In genomic region chr3:192082733-192083660, GRCh38 we compare ENCODE assay signal across 13 cellular contexts.
A peak's percentile ranks its signal among the peaks of the same experiment; 100 is the strongest.
DNase-seq lines count a peak whose midpoint lies in the region; ATAC-seq and TF ChIP-seq lines count a peak whose summit lies in the region.
"Had no signal": no experiment of that assay in that cellular context is flagged by ENCODE, and none has a peak within 500 bp of the region (broad histone marks: within the 10 kb centered on the region; RNA-seq: fewer than 3 reads in every experiment).

No MANE protein-coding gene starts in this region.

- H3K4me2 ChIP-seq in PC-3 (ENCODE audit: low read length): no peak overlapping the region

- no peak overlapping the region for H3K9ac ChIP-seq in PC-3 (ENCODE audit: low read length)

- H3K27me3 ChIP-seq in PC-3 (ENCODE audit: low read length): no peaks in the 10 kb centered on the region; the same call in 1 of the 2 replicates
- H3K27me3 ChIP-seq: esophagus muscularis mucosa, ovary had no signal

- H3K36me3 ChIP-seq in PC-3 (ENCODE audit: low read depth, low read length): no peaks in the 10 kb centered on the region
- H3K36me3 ChIP-seq: esophagus muscularis mucosa, ovary had no signal

- H3K9me3 Mint-ChIP-seq in activated T-helper 17 cell treated with anti-CD3 and anti-CD28 coated beads, Interleukin-2, amount 50 U/mL, for 72 hours: peaks cover 4% of the 10 kb centered on the region

- intact Hi-C loops in PC-3 (cut with micrococcal nuclease): no loop called here

- no peaks in the 10 kb centered on the region for H3K4me1 ChIP-seq in PC-3 (ENCODE audit: insufficient read depth, low read length)
- H3K4me1 ChIP-seq: esophagus muscularis mucosa had no signal

- H3K36me3 Mint-ChIP-seq in activated T-helper 17 cell treated with anti-CD3 and anti-CD28 coated beads, Interleukin-2, amount 50 U/mL, for 72 hours (ENCODE audit: low read depth): no peaks in the 10 kb centered on the region

- TF ChIP-seq CTCF in PC-3 (conservative IDR thresholded peaks at IDR 0.05; ENCODE audit: low read depth, low read length): no peak

- ATAC-seq in GM18517 (IDR thresholded peaks at IDR 0.05; ENCODE audit: unreplicated experiment) (peak; percentile 95), GM21367 (IDR thresholded peaks at IDR 0.05; ENCODE audit: unreplicated experiment) (peak; percentile 94), HG03045 (IDR thresholded peaks at IDR 0.05; ENCODE audit: unreplicated experiment) (peak; percentile 95), PC-3 (peak; percentile 38; the same call in 1 of the 2 replicates)
- ATAC-seq in activated CD4-positive, CD25-positive, alpha-beta regulatory T cell treated with anti-CD3 and anti-CD28 coated beads, Interleukin-2, amount 50 U/mL, for 24 hours: no peak
- no peak for ATAC-seq in activated T-helper 17 cell treated with anti-CD3 and anti-CD28 coated beads, Interleukin-2, amount 50 U/mL, for 72 hours (replicated peaks)

- H3K4me1 Mint-ChIP-seq in activated T-helper 17 cell treated with anti-CD3 and anti-CD28 coated beads, Interleukin-2, amount 50 U/mL, for 72 hours: no peaks in the 10 kb centered on the region

- no peaks in the 10 kb centered on the region for H3K9me2 ChIP-seq in PC-3 (replicated peaks; ENCODE audit: low read length)

- H3K27ac ChIP-seq in PC-3 (ENCODE audit: low read length): no peak overlapping the region
- H3K27ac ChIP-seq: esophagus muscularis mucosa, ovary had no signal

- H3K9me3 ChIP-seq in PC-3 (ENCODE audit: low read length): no peaks in the 10 kb centered on the region
- H3K9me3 ChIP-seq: esophagus muscularis mucosa, ovary had no signal

- no peaks in the 10 kb centered on the region for H3K79me2 ChIP-seq in PC-3 (ENCODE audit: low read length)

- H3K4me3 ChIP-seq in PC-3 (ENCODE audit: low read length): no peak overlapping the region
- H3K4me3 ChIP-seq: esophagus muscularis mucosa, ovary had no signal

- POLR2A ChIA-PET in PC-3 (lab: Charles Lee; ENCODE audit: unreplicated experiment): no interaction called here

- H3K27ac Mint-ChIP-seq in activated T-helper 17 cell treated with anti-CD3 and anti-CD28 coated beads, Interleukin-2, amount 50 U/mL, for 72 hours: no peak overlapping the region

- no peak overlapping the region for H3K4me3 Mint-ChIP-seq in activated T-helper 17 cell treated with anti-CD3 and anti-CD28 coated beads, Interleukin-2, amount 50 U/mL, for 72 hours

- CTCF ChIA-PET in PC-3 (lab: Charles Lee): no interaction called here

- no TSS peak for BruUV-seq in PC-3 (replicated peaks; lab: Mats Ljungman, UMichigan)

- DNase-seq in PC-3: peak; percentile 19
- DNase-seq in activated naive CD4-positive, alpha-beta T cell treated with anti-CD3 and anti-CD28 coated beads, Interleukin-2, amount 50 U/mL, for 16 hours: no peak
- DNase-seq in activated CD4-positive, alpha-beta T cell treated with anti-CD3 and anti-CD28 coated beads for 4 hours: no peak
- DNase-seq: activated CD4-positive, alpha-beta T cell treated with anti-CD3 and anti-CD28 coated beads, Interleukin-2, amount 50 U/mL, for 48 hours; GOT3; MM.1S; ovary had no signal

- H2AFZ ChIP-seq in PC-3 (ENCODE audit: low read length): no peak overlapping the region

- no peaks in the 10 kb centered on the region for H4K20me1 ChIP-seq in PC-3 (ENCODE audit: low read length)

- no peaks in the 10 kb centered on the region for H3F3A ChIP-seq in PC-3 (ENCODE audit: low read length, unreplicated experiment)

- no peaks in the 10 kb centered on the region for H3K27me3 Mint-ChIP-seq in activated T-helper 17 cell treated with anti-CD3 and anti-CD28 coated beads, Interleukin-2, amount 50 U/mL, for 72 hours

Comparison
In these comparisons a context has a peak if more than half of its experiments do, and no peak if none do; other contexts are left out.
1. ATAC-seq: peak in GM18517 (single experiment), GM21367 (single experiment), HG03045 (single experiment) and PC-3 (single experiment); none in activated CD4-positive, CD25-positive, alpha-beta regulatory T cell treated with anti-CD3 and anti-CD28 coated beads, Interleukin-2, amount 50 U/mL, for 24 hours (0 of 2) and activated T-helper 17 cell treated with anti-CD3 and anti-CD28 coated beads, Interleukin-2, amount 50 U/mL, for 72 hours (single experiment).